Comparison of ENCODE assay signal across 8 cellular contexts in the genomic region with DNA sequence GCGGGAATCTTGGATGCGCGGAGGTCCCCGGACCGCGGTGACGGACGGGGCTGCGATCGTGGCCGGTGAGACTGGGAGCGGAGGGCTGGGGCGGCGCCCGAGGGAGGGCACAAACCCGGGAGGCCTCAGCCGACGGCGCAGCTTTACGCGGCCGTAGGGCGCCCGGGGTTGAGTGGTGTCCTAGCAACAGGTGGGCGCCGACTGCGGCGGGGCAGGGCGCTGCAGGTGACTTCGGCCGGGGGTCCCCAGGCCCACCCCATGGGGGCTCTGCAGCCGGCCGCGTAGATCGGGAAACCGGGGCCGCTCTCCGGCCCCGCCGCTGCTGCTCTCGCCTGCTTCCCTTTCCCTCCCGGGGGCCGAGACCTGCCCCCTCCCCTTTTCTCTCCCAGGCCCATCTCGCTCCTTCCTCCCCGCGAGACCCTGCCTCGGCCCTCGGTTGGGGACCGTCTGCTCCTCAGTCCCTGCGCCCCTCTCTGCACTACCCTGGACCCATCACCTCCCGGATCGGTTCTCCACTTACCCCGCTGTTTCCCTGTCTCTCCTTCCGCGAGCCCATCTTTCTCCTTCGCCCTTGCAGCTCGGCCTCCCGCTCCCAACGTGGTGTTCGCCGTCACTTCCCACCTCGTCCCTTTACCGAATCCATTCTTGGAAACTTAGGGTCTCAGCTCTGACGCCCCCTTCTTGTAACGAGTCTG. TPM values are rescaled to one million over a fixed set of nuclear protein-coding genes. Genes with fewer than 3 reads are reported as not detected.
DNase-seq lines count a peak whose midpoint lies in the region; ATAC-seq and TF ChIP-seq lines count a peak whose summit lies in the region.

No MANE protein-coding gene starts in this region.

- H3K4me1 ChIP-seq in neutrophil (ENCODE audit: control insufficient read depth in 1 of 2, insufficient read depth in 1 of 2, low read depth in 1 of 2, low read length in 1 of 2), result peaks cover 20 to 23% of the 10 kb centered on the region in 2 experiments

- peaks cover 75% of the 10 kb centered on the region for H3K27me3 ChIP-seq in neutrophil

- H3K4me1 Mint-ChIP-seq in activated CD8-positive, alpha-beta T cell treated with anti-CD3 and anti-CD28 coated beads, Interleukin-2, amount 10 ng/mL, durations not matched to agents 7 days and 5 days (ENCODE audit: low read depth), result peaks cover 27% of the 10 kb centered on the region

- POLR2A ChIA-PET in activated CD8-positive, alpha-beta T cell treated with anti-CD3 and anti-CD28 coated beads, Interleukin-2, amount 10 ng/mL, durations not matched to agents 7 days and 5 days (lab: Charles Lee), result interaction anchor here (0.9 kb wide), 1 partner anchor 16 kb away, joined by 3 read pairs; no protein-coding TSS in a partner anchor

- peak overlapping the region; percentile 26 for H3K27ac Mint-ChIP-seq in activated CD8-positive, alpha-beta T cell treated with anti-CD3 and anti-CD28 coated beads, Interleukin-2, amount 10 ng/mL, durations not matched to agents 7 days and 5 days

- peak overlapping the region; percentile 44 for H3K4me3 ChIP-seq in fibroblast of villous mesenchyme (ENCODE audit: low read depth, low read length)
- H3K4me3 ChIP-seq in neutrophil (ENCODE audit: low read depth in 1 of 2, low read length in 1 of 2), result peak overlapping the region; percentile 57 to 69

- peak overlapping the region; percentile 76 for H3K4me3 Mint-ChIP-seq in activated CD8-positive, alpha-beta T cell treated with anti-CD3 and anti-CD28 coated beads, Interleukin-2, amount 10 ng/mL, durations not matched to agents 7 days and 5 days

- H3K27me3 Mint-ChIP-seq in activated CD8-positive, alpha-beta T cell treated with anti-CD3 and anti-CD28 coated beads, Interleukin-2, amount 10 ng/mL, durations not matched to agents 7 days and 5 days (ENCODE audit: low read depth), result peaks cover 53% of the 10 kb centered on the region

- CTCF ChIA-PET in activated CD8-positive, alpha-beta T cell treated with anti-CD3 and anti-CD28 coated beads, Interleukin-2, amount 10 ng/mL, durations not matched to agents 7 days and 5 days (lab: Charles Lee), result interaction anchor here (1.4 to 1.5 kb wide), 2 partner anchors 35 to 483 kb away, joined by 3 to 4 read pairs; no protein-coding TSS in a partner anchor

- H3K27ac ChIP-seq in neutrophil, result no peak overlapping the region

- ATAC-seq in GM21717 (IDR thresholded peaks at IDR 0.05; ENCODE audit: unreplicated experiment), result peak; percentile 36
- ATAC-seq in activated CD8-positive, alpha-beta T cell treated with anti-CD3 and anti-CD28 coated beads, Interleukin-2, amount 10 ng/mL, durations not matched to agents 7 days and 5 days, result peak; percentile 45

- no peaks in the 10 kb centered on the region for H3K9me3 Mint-ChIP-seq in activated CD8-positive, alpha-beta T cell treated with anti-CD3 and anti-CD28 coated beads, Interleukin-2, amount 10 ng/mL, durations not matched to agents 7 days and 5 days (ENCODE audit: insufficient read depth)

- H3K9me3 ChIP-seq in neutrophil, result no peaks in the 10 kb centered on the region

- H3K36me3 ChIP-seq in neutrophil, result no peaks in the 10 kb centered on the region

- TF ChIP-seq CTCF in fibroblast of villous mesenchyme (IDR thresholded peaks at IDR 0.05; ENCODE audit: insufficient read depth, low read depth, low read length) (no peak), neutrophil (IDR thresholded peaks at IDR 0.05) (no peak)

- peak; percentile 48 for DNase-seq in COLO668 (lab: John Stamatoyannopoulos, UW; ENCODE audit: unreplicated experiment)
- DNase-seq in activated CD8-positive, alpha-beta T cell treated with anti-CD3 and anti-CD28 coated beads, Interleukin-2, amount 10 ng/mL, durations not matched to agents 7 days and 5 days, result peak; percentile 37
- no peak for DNase-seq in fibroblast of villous mesenchyme (ENCODE audit: low read depth)
- no peak for DNase-seq in NCI-H1694 treated with DMSO at 0.1 percent for 48 hours (lab: John Stamatoyannopoulos, UW)
- DNase-seq in NCI-H2029 treated with DMSO at 0.1 percent for 48 hours (lab: John Stamatoyannopoulos, UW), result no peak
- no peak for DNase-seq in midbrain (lab: John Stamatoyannopoulos, UW)

- H3K36me3 Mint-ChIP-seq in activated CD8-positive, alpha-beta T cell treated with anti-CD3 and anti-CD28 coated beads, Interleukin-2, amount 10 ng/mL, durations not matched to agents 7 days and 5 days (ENCODE audit: low read depth), result peaks cover 11% of the 10 kb centered on the region

RNA-seq across cellular contexts. Expression of gene ACBD5, which starts 18.4 kb away (rescaled TPM):
- total RNA-seq in activated CD8-positive, alpha-beta T cell treated with anti-CD3 and anti-CD28 coated beads, Interleukin-2, amount 10 ng/mL, durations not matched to agents 7 days and 5 days, result 10 to 100 TPM; 20.6 to 24.9 TPM
- total RNA-seq in fibroblast of villous mesenchyme, result 22.2 and 24.6 TPM in 2 replicates

Comparison
In these comparisons a context has a peak if more than half of its experiments do, and no peak if none do; other contexts are left out.
1. DNase-seq: peak in COLO668 (single experiment) and activated CD8-positive, alpha-beta T cell treated with anti-CD3 and anti-CD28 coated beads, Interleukin-2, amount 10 ng/mL, durations not matched to agents 7 days and 5 days (single experiment); none in fibroblast of villous mesenchyme (single experiment), NCI-H1694 treated with DMSO at 0.1 percent for 48 hours (single experiment), NCI-H2029 treated with DMSO at 0.1 percent for 48 hours (single experiment) and midbrain (single experiment).